In the genomic region with DNA sequence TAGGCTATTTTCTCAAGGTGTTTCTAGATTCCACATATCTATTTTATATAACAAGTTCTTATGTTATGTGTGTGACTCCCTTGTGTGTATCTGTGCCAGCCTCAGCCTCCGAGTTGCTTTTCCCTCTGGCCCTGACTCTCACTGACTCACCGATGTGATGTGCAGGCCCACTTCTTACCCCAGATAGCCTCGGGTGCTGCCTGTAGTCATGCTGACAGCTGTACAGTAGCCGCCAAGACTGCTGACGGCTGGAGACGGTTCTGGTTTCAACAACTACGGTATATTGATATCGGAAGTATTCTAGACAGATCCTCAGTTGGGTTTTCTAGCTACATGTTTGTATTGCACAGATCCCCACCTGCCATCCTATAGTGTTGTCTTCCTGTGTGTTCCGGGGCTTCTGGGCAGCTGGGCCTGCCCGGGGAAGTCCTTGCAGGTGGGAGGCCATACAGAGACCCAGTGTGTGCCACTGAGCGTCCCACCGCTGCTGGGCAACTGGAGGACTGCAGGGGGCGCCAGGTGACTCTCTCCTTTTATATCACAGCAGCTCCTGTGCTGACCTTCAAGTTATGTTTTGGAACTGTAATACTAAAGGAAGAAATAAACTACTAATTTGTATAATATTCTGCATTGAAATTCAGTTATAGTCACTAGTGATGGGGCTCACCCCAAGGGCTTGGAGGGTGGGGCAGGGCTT, we compare ENCODE assay signal across 7 cellular contexts. TPM values are rescaled to one million over a fixed set of nuclear protein-coding genes. Genes with fewer than 3 reads are reported as not detected.
DNase-seq lines count a peak whose midpoint lies in the region; ATAC-seq and TF ChIP-seq lines count a peak whose summit lies in the region.
"Not testable (repeated sequence)": the region's sequence is repeated elsewhere in the genome, so short reads cannot be mapped to it uniquely, and the experiment has no call there.

No MANE protein-coding gene starts in this region.

- H3K27me3 ChIP-seq in psoas muscle (ENCODE audit: insufficient read depth in 3 of 3, low read length in 2 of 3) = not testable (repeated sequence)

- peak overlapping the region; percentile 18; the same call in 1 of the 2 replicates for H3K27ac Mint-ChIP-seq in HFFc6
- not testable (repeated sequence) for H3K27ac Mint-ChIP-seq in activated CD4-positive, alpha-beta memory T cell treated with anti-CD3 and anti-CD28 coated beads for 36 hours

- peak overlapping the region; percentile 22; the same call in 1 of the 2 replicates for H3K4me3 Mint-ChIP-seq in HFFc6
- not testable (repeated sequence) for H3K4me3 Mint-ChIP-seq in activated CD4-positive, alpha-beta memory T cell treated with anti-CD3 and anti-CD28 coated beads for 36 hours

- not testable (repeated sequence) for H3K9me3 Mint-ChIP-seq in HFFc6; activated CD4-positive, alpha-beta memory T cell treated with anti-CD3 and anti-CD28 coated beads for 36 hours

- H3K36me3 Mint-ChIP-seq in HFFc6 (ENCODE audit: low read depth); activated CD4-positive, alpha-beta memory T cell treated with anti-CD3 and anti-CD28 coated beads for 36 hours: not testable (repeated sequence)

- peak; percentile 72 to 81 (median 79) for ATAC-seq in psoas muscle

- TF ChIP-seq CTCF in HFFc6 (IDR thresholded peaks at IDR 0.05) = peak; percentile 51
- peak; percentile 41 for TF ChIP-seq CTCF in psoas muscle (IDR thresholded peaks at IDR 0.05)

- not testable (repeated sequence) for H3K9me3 ChIP-seq in psoas muscle

- H3K36me3 ChIP-seq in psoas muscle (ENCODE audit: insufficient read depth in 1 of 2, low read depth in 1 of 2) = not testable (repeated sequence)

- CTCF ChIA-PET in activated CD4-positive, alpha-beta memory T cell treated with anti-CD3 and anti-CD28 coated beads for 36 hours (lab: Charles Lee) = interaction anchor here (0.6 to 1.6 kb wide), 4 partner anchors 10 to 1188 kb away, joined by 3 to 4 read pairs (median 4); no protein-coding TSS in a partner anchor

- peaks cover 27% of the 10 kb centered on the region for H3K4me1 ChIP-seq in psoas muscle

- peak; percentile 19 for DNase-seq in GF-D8 (lab: John Stamatoyannopoulos, UW)
- DNase-seq in HFFc6 = peak; percentile 67
- DNase-seq in NCI-H82 (lab: John Stamatoyannopoulos, UW) = peak; percentile 66
- peak; percentile 65 for DNase-seq in activated CD4-positive, alpha-beta memory T cell treated with anti-CD3 and anti-CD28 coated beads for 36 hours
- DNase-seq in dermis blood vessel endothelial cell = peak; percentile 60
- DNase-seq in iPS-NIHi7 (ENCODE audit: extremely low spot score) = peak; percentile 58
- peak; percentile 75 to 88 for DNase-seq in psoas muscle

- H3K27ac ChIP-seq in psoas muscle = peak overlapping the region; percentile 88

- peaks cover 22% of the 10 kb centered on the region for H3K4me1 Mint-ChIP-seq in HFFc6 (ENCODE audit: low read depth)
- H3K4me1 Mint-ChIP-seq in activated CD4-positive, alpha-beta memory T cell treated with anti-CD3 and anti-CD28 coated beads for 36 hours (ENCODE audit: low read depth) = peaks cover 13% of the 10 kb centered on the region

- intact Hi-C loops in activated CD4-positive, alpha-beta memory T cell treated with anti-CD3 and anti-CD28 coated beads for 36 hours (cut with micrococcal nuclease) = not testable (repeated sequence)
- intact Hi-C loops in psoas muscle (cut with DNase I) = loop anchor here in 1 of 2 donors (10.0 kb wide), 1 partner anchor 451 kb away; no protein-coding TSS in a partner anchor

- H3K27me3 Mint-ChIP-seq in HFFc6 (ENCODE audit: insufficient read depth); activated CD4-positive, alpha-beta memory T cell treated with anti-CD3 and anti-CD28 coated beads for 36 hours: not testable (repeated sequence)

- not testable (repeated sequence) for H3K4me3 ChIP-seq in psoas muscle

- POLR2A ChIA-PET in activated CD4-positive, alpha-beta memory T cell treated with anti-CD3 and anti-CD28 coated beads for 36 hours (lab: Charles Lee) = not testable (repeated sequence)

- 15 to 23% (median 19%) methylated on average over 12 to 13 of the region's 13 CpGs for WGBS in psoas muscle, 3 donors

RNA-seq across cellular contexts. Expression of a gene that starts 55.2 kb away (rescaled TPM):
- under 1 TPM; 0.39 to 0.66 (median 0.59) TPM for total RNA-seq in HFFc6 (2021; fragmentation: NEBNext Ultra II Directional; extraction: Animal tissue kit (Norgen Biotek cat#: 25700))
- under 1 TPM; 0.10 TPM for total RNA-seq in activated CD4-positive, alpha-beta memory T cell treated with anti-CD3 and anti-CD28 coated beads for 36 hours
- 12.6 and 19.3 TPM in 2 replicates for total RNA-seq in dermis blood vessel endothelial cell
- total RNA-seq in psoas muscle = 1 to 10 TPM in 2 of 4 donors, under 1 TPM in 2; 0.74 to 1.3 (median 0.96) TPM
- polyA plus RNA-seq in psoas muscle = under 1 TPM; 0.32 to 0.61 (median 0.59) TPM

Comparison
In these comparisons a context has a peak if more than half of its experiments do, and no peak if none do; other contexts are left out.
1. DNase-seq: peak in every context shown above with its lines; median percentile 82 in psoas muscle; 67 in HFFc6; 66 in NCI-H82; 65 in activated CD4-positive, alpha-beta memory T cell treated with anti-CD3 and anti-CD28 coated beads for 36 hours; 60 in dermis blood vessel endothelial cell; 58 in iPS-NIHi7; 19 in GF-D8.